Comparison of ENCODE assay signal across 11 cellular contexts in genomic region chr2:14194233-14194632, GRCh38.
"Had no signal": no experiment of that assay in that cellular context is flagged by ENCODE, and none has a peak within 500 bp of the region (broad histone marks: within the 10 kb centered on the region; RNA-seq: fewer than 3 reads in every experiment).

No MANE protein-coding gene starts in this region.

- ATAC-seq: activated naive CD4-positive, alpha-beta T cell treated with anti-CD3 and anti-CD28 coated beads, Interleukin-2, amount 50 U/mL, for 72 hours; activated T-cell treated with anti-CD3 and anti-CD28 coated beads, Interleukin-2, amount 50 U/mL, for 72 hours; stimulated activated effector memory CD8-positive, alpha-beta T cell treated with anti-CD3 and anti-CD28 coated beads, Interleukin-12 subunit alpha, Interleukin-12 subunit beta, amount 100 ng/mL, for 72 hours had no signal

- H3K27me3 ChIP-seq: esophagus muscularis mucosa, hepatocyte had no signal

- H3K36me3 ChIP-seq: esophagus muscularis mucosa had no signal

- H3K9me3 ChIP-seq: esophagus muscularis mucosa had no signal

- H3K4me1 ChIP-seq: esophagus muscularis mucosa had no signal

- DNase-seq: activated CD4-positive, alpha-beta T cell treated with anti-CD3 and anti-CD28 coated beads, Interleukin-2, amount 10 ng/mL, durations not matched to agents 7 days and 5 days; activated CD4-positive, CD25-positive, alpha-beta regulatory T cell; activated CD8-positive, alpha-beta memory T cell treated with anti-CD3 and anti-CD28 coated beads, Interleukin-2, amount 50 U/mL, for 48 hours; activated gamma-delta T cell; activated T-cell treated with anti-CD3 and anti-CD28 coated beads, Interleukin-2, amount 50 U/mL, for 72 hours; nephron progenitor cell; occipital lobe had no signal

- H3K27ac ChIP-seq: esophagus muscularis mucosa, hepatocyte had no signal

- H3K4me3 ChIP-seq: esophagus muscularis mucosa, hepatocyte had no signal
